8 cellular contexts compared by ENCODE assay signal in the genomic region with DNA sequence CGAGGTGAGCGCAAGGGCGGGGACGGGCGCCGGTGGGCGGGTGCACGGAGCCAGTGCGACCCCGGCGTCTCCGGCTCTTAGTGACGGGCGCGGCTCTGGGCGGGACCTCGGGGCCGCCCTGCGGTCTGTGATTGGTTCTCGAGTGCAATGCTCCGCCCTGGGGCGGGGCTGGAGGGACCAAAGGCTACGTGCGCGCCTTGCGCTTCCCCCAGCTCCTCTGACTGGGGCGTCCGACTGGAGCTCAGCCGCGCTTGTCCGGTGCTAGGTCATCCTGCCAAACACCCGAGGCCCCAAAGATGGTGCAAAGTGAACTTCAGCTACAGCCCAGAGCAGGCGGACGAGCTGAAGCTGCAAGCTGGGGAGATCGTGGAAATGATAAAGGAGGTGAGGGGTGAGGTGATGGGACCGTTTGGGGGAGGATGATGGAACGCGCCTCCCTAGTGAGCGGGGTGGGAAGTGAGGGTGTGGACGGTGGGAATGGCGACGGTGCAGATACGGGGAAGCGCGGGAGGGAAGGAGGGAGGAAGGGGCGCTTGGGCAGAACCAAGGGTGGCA. TPM values are rescaled to one million over a fixed set of nuclear protein-coding genes. Genes with fewer than 3 reads are reported as not detected.
DNase-seq lines count a peak whose midpoint lies in the region; ATAC-seq and TF ChIP-seq lines count a peak whose summit lies in the region.

No MANE protein-coding gene starts in this region.

- POLR2A ChIA-PET in AG04449 (lab: Yijun Ruan, JAX): interaction anchor here (0.6 to 1.8 kb wide), 8 partner anchors 12 to 157 kb away, joined by 3 to 13 read pairs (median 4); a partner anchor contains a TSS

- DNase-seq in AG04449 (ENCODE audit: low read depth, low spot score) (no peak), NCI-H2227 (lab: John Stamatoyannopoulos, UW; ENCODE audit: unreplicated experiment) (peak; percentile 98), cerebellum (ENCODE audit: low spot score) (peak; percentile 99), kidney tubule cell (ENCODE audit: low spot score) (peak; percentile 96)
- peak; percentile 92 for DNase-seq in activated CD4-positive, CD25-positive, alpha-beta regulatory T cell treated with anti-CD3 and anti-CD28 coated beads, Interleukin-2, amount 50 U/mL, for 72 hours
- DNase-seq in stimulated activated CD4-positive, alpha-beta T cell treated with anti-CD3 and anti-CD28 coated beads, Interleukin-1b, Interleukin-23, amount 100 ng/mL, for 24 hours (ENCODE audit: low read depth in 4 of 4, low spot score in 1 of 4): peak; percentile 70 to 94 (median 76)

- CTCF ChIA-PET in AG04449 (lab: Yijun Ruan, JAX): interaction anchor here (1.0 to 2.5 kb wide), 9 partner anchors 9 to 207 kb away, joined by 3 to 8 read pairs (median 4); a partner anchor contains a TSS

- TF ChIP-seq CTCF in AG04449 (IDR thresholded peaks at IDR 0.05; ENCODE audit: insufficient read depth, low read length, missing control alignments): no peak

- peak; percentile 94 for ATAC-seq in GM18870 (IDR thresholded peaks at IDR 0.05; ENCODE audit: unreplicated experiment)
- peak; percentile 95 for ATAC-seq in HG03108 (IDR thresholded peaks at IDR 0.05; ENCODE audit: unreplicated experiment)

- H3K4me3 ChIP-seq in AG04449 (ENCODE audit: low read depth, low read length): peak overlapping the region; percentile 87

RNA-seq across cellular contexts. Expression of a gene that starts 0.8 kb away (rescaled TPM):
- total RNA-seq in cerebellum: 5.4 TPM

RNA-seq across cellular contexts. Expression of a gene that starts 16.5 kb away (rescaled TPM):
- total RNA-seq in cerebellum: 5.1 TPM
